ENCODE assay signal across 26 cellular contexts in genomic region chr6:134727068-134727467, GRCh38.
"Had no signal": no experiment of that assay in that cellular context is flagged by ENCODE, and none has a peak within 500 bp of the region (broad histone marks: within the 10 kb centered on the region; RNA-seq: fewer than 3 reads in every experiment).

No MANE protein-coding gene starts in this region.

- H3K4me3 ChIP-seq: coronary artery, esophagus muscularis mucosa had no signal

- ATAC-seq: activated CD4-positive, CD25-positive, alpha-beta regulatory T cell treated with anti-CD3 and anti-CD28 coated beads, Interleukin-2, amount 50 U/mL, for 24 hours; activated CD8-positive, alpha-beta T cell treated with anti-CD3 and anti-CD28 coated beads for 36 hours; activated T-cell treated with anti-CD3 and anti-CD28 coated beads, Interleukin-2, amount 50 U/mL, for 4 hours; activated T-helper 17 cell treated with anti-CD3 and anti-CD28 coated beads, Interleukin-2, amount 50 U/mL, for 72 hours; effector memory CD8-positive, alpha-beta T cell had no signal

- H3K9me3 ChIP-seq: esophagus muscularis mucosa had no signal

- DNase-seq: activated B cell treated with CpG ODN at 0.5 μM for 24 hours; activated CD4-positive, alpha-beta T cell treated with anti-CD3 and anti-CD28 coated beads for 48 hours; activated CD4-positive, alpha-beta T cell treated with anti-CD3 and anti-CD28 coated beads, Interleukin-2, amount 50 U/mL, for 1 hour; activated CD4-positive, alpha-beta T cell treated with anti-CD3 and anti-CD28 coated beads, Interleukin-2, amount 50 U/mL, for 48 hours; activated CD8-positive, alpha-beta memory T cell treated with anti-CD3 and anti-CD28 coated beads for 24 hours; activated CD8-positive, alpha-beta T cell treated with anti-CD3 and anti-CD28 coated beads for 36 hours; activated effector memory CD4-positive, alpha-beta T cell treated with Interleukin-2 at 50 U/mL for 16 hours; activated gamma-delta T cell treated with Interleukin-2 at 50 U/mL for 16 hours; activated naive CD4-positive, alpha-beta T cell treated with anti-CD3 and anti-CD28 coated beads, Interleukin-2, amount 50 U/mL, for 16 hours; activated naive CD4-positive, alpha-beta T cell treated with Interleukin-2 at 50 U/mL for 16 hours; activated T-cell treated with anti-CD3 and anti-CD28 coated beads, Interleukin-2, amount 50 U/mL, for 4 hours; amniotic stem cell; anterior cingulate cortex; brain microvascular endothelial cell; dermis blood vessel endothelial cell; effector CD4-positive, alpha-beta T cell; effector memory CD8-positive, alpha-beta T cell; erythroblast; head of caudate nucleus; hippocampal formation; T1000; WERI-Rb-1 had no signal

- H3K27me3 ChIP-seq: brain microvascular endothelial cell, esophagus muscularis mucosa had no signal

- H3K36me3 ChIP-seq: brain microvascular endothelial cell, esophagus muscularis mucosa, WERI-Rb-1 had no signal

- H3K27ac ChIP-seq: brain microvascular endothelial cell, coronary artery, esophagus muscularis mucosa, WERI-Rb-1 had no signal
